8 cellular contexts compared by ENCODE assay signal in genomic region chr9:10653-11053, GRCh38. TPM values are rescaled to one million over a fixed set of nuclear protein-coding genes. Genes with fewer than 3 reads are reported as not detected.
A peak's percentile ranks its signal among the peaks of the same experiment; 100 is the strongest.
DNase-seq lines count a peak whose midpoint lies in the region; ATAC-seq and TF ChIP-seq lines count a peak whose summit lies in the region.
"Not testable (repeated sequence)": the region's sequence is repeated elsewhere in the genome, so short reads cannot be mapped to it uniquely, and the experiment has no call there.

No MANE protein-coding gene starts in this region.

- not testable (repeated sequence) for H3F3A ChIP-seq in GM23248 (ENCODE audit: insufficient read depth)

- not testable (repeated sequence) for H2AFZ ChIP-seq in GM23248; hepatocyte; neuron (ENCODE audit: low read depth, low read length)

- not testable (repeated sequence) for TF ChIP-seq CTCF in A673 (conservative IDR thresholded peaks at IDR 0.05; ENCODE audit: low read depth, low read length); hepatocyte (IDR thresholded peaks at IDR 0.05; ENCODE audit: poor library complexity)

- H3K4me3 Mint-ChIP-seq in T-helper 17 cell, result peak overlapping the region; percentile 49
- H3K4me3 Mint-ChIP-seq in activated naive CD4-positive, alpha-beta T cell treated with anti-CD3 and anti-CD28 coated beads, Interleukin-2, amount 50 U/mL, for 24 hours; effector memory CD8-positive, alpha-beta T cell: not testable (repeated sequence)
- peak overlapping the region in 1 of 2 donors; percentile 60 for H3K4me3 Mint-ChIP-seq in stimulated activated naive B cell treated with anti-CD40 and anti-IgM and Interleukin-4, amounts not matched to agents 10 μg/mL and 1 μg/mL and 100 μg/mL, for 72 hours

- POLR2A ChIA-PET in A673 (lab: Charles Lee; ENCODE audit: low non-redundant PET), result not testable (repeated sequence)

- intact Hi-C loops in A673 (cut with micrococcal nuclease; ENCODE audit: unreplicated experiment), result not testable (repeated sequence)

- not testable (repeated sequence) for H3K9me3 ChIP-seq in A673 (ENCODE audit: low read depth, low read length, poor library complexity, severe bottlenecking); GM23248 (ENCODE audit: low read depth); T-helper 17 cell (ENCODE audit: control insufficient read depth, low read length, poor library complexity, severe bottlenecking); hepatocyte (ENCODE audit: low read depth); neuron (ENCODE audit: low read length)

- H3K27ac ChIP-seq in A673 (ENCODE audit: low read depth, low read length, poor library complexity, severe bottlenecking); GM23248; hepatocyte: not testable (repeated sequence)

- H4K20me1 ChIP-seq in GM23248 (ENCODE audit: insufficient read depth); hepatocyte (ENCODE audit: insufficient read depth, poor library complexity, severe bottlenecking): not testable (repeated sequence)

- not testable (repeated sequence) for H3K36me3 ChIP-seq in A673 (ENCODE audit: insufficient read depth, low read length, poor library complexity, severe bottlenecking); GM23248 (ENCODE audit: low read depth); hepatocyte (replicated peaks; ENCODE audit: insufficient read depth, low read depth); neuron (ENCODE audit: insufficient read depth, low read length)

- H3K9me3 Mint-ChIP-seq in activated naive CD4-positive, alpha-beta T cell treated with anti-CD3 and anti-CD28 coated beads, Interleukin-2, amount 50 U/mL, for 24 hours; effector memory CD8-positive, alpha-beta T cell; stimulated activated naive B cell treated with anti-CD40 and anti-IgM and Interleukin-4, amounts not matched to agents 10 μg/mL and 1 μg/mL and 100 μg/mL, for 72 hours: not testable (repeated sequence)

- not testable (repeated sequence) for H3K9ac ChIP-seq in GM23248

- H3K4me3 ChIP-seq in A673 (ENCODE audit: low read depth, low read length, poor library complexity, severe bottlenecking) (peak overlapping the region; percentile 27), neuron (ENCODE audit: low read length) (peak overlapping the region; percentile 49)
- H3K4me3 ChIP-seq in GM23248, hepatocyte: not testable (repeated sequence)

- not testable (repeated sequence) for H3K4me2 ChIP-seq in GM23248 (ENCODE audit: unreplicated experiment)
- peak overlapping the region; percentile 67 for H3K4me2 ChIP-seq in hepatocyte

- H3K36me3 Mint-ChIP-seq in T-helper 17 cell (ENCODE audit: low read depth); activated naive CD4-positive, alpha-beta T cell treated with anti-CD3 and anti-CD28 coated beads, Interleukin-2, amount 50 U/mL, for 24 hours; stimulated activated naive B cell treated with anti-CD40 and anti-IgM and Interleukin-4, amounts not matched to agents 10 μg/mL and 1 μg/mL and 100 μg/mL, for 72 hours: not testable (repeated sequence)
- H3K36me3 Mint-ChIP-seq in effector memory CD8-positive, alpha-beta T cell (ENCODE audit: insufficient read depth), result peaks cover 14% of the 10 kb centered on the region

- not testable (repeated sequence) for ATAC-seq in T-helper 17 cell; effector memory CD8-positive, alpha-beta T cell (replicated peaks); stimulated activated naive B cell treated with anti-CD40 and anti-IgM and Interleukin-4, amounts not matched to agents 10 μg/mL and 1 μg/mL and 100 μg/mL, for 72 hours (replicated peaks)

- BruUV-seq in A673 (replicated peaks; lab: Mats Ljungman, UMichigan), result not testable (repeated sequence)

- in situ Hi-C loops in GM23248 (cut with MboI), result not testable (repeated sequence)

- CTCF ChIA-PET in A673 (lab: Charles Lee), result not testable (repeated sequence)

- 78 to 84% methylated on average over 20 to 41 of the region's 41 CpGs for WGBS in GM23248 (ENCODE audit: low coverage in 1 of 2, low lambda C conversion rate in 2 of 2, missing lambda C conversion rate in 2 of 2), 2 experiments
- WGBS in hepatocyte (ENCODE audit: low lambda C conversion rate, missing lambda C conversion rate), result 65% methylated on average over 36 of the region's 41 CpGs

- not testable (repeated sequence) for H3K4me1 Mint-ChIP-seq in T-helper 17 cell; activated naive CD4-positive, alpha-beta T cell treated with anti-CD3 and anti-CD28 coated beads, Interleukin-2, amount 50 U/mL, for 24 hours; effector memory CD8-positive, alpha-beta T cell (ENCODE audit: low read depth in 2 of 2); stimulated activated naive B cell treated with anti-CD40 and anti-IgM and Interleukin-4, amounts not matched to agents 10 μg/mL and 1 μg/mL and 100 μg/mL, for 72 hours

- DNase-seq in A673 (ENCODE audit: low spot score) (peak; percentile 67), GM23248 (peak; percentile 23), hepatocyte (ENCODE audit: low spot score) (peak; percentile 74)
- DNase-seq in T-helper 17 cell, result not testable (repeated sequence)
- DNase-seq in effector memory CD8-positive, alpha-beta T cell, result peak in 2 of 3 experiments; percentile 3 to 4
- DNase-seq in stimulated activated naive B cell treated with anti-CD40 and anti-IgM and Interleukin-4, amounts not matched to agents 10 μg/mL and 1 μg/mL and 100 μg/mL, for 72 hours, result peak; percentile 1

- not testable (repeated sequence) for H3K27me3 ChIP-seq in A673 (replicated peaks; ENCODE audit: insufficient read depth, low read depth, low read length, poor library complexity); GM23248 (replicated peaks; ENCODE audit: insufficient read depth); hepatocyte; neuron (ENCODE audit: insufficient read depth, low read length)

- H3K27ac Mint-ChIP-seq in T-helper 17 cell; effector memory CD8-positive, alpha-beta T cell; stimulated activated naive B cell treated with anti-CD40 and anti-IgM and Interleukin-4, amounts not matched to agents 10 μg/mL and 1 μg/mL and 100 μg/mL, for 72 hours: not testable (repeated sequence)
- peak overlapping the region; percentile 71 for H3K27ac Mint-ChIP-seq in activated naive CD4-positive, alpha-beta T cell treated with anti-CD3 and anti-CD28 coated beads, Interleukin-2, amount 50 U/mL, for 24 hours

- H3K27me3 Mint-ChIP-seq in T-helper 17 cell; activated naive CD4-positive, alpha-beta T cell treated with anti-CD3 and anti-CD28 coated beads, Interleukin-2, amount 50 U/mL, for 24 hours; effector memory CD8-positive, alpha-beta T cell; stimulated activated naive B cell treated with anti-CD40 and anti-IgM and Interleukin-4, amounts not matched to agents 10 μg/mL and 1 μg/mL and 100 μg/mL, for 72 hours: not testable (repeated sequence)

- H3K9me2 ChIP-seq in GM23248 (ENCODE audit: insufficient read depth); hepatocyte (replicated peaks; ENCODE audit: insufficient read depth): not testable (repeated sequence)

- H3K4me1 ChIP-seq in A673 (ENCODE audit: insufficient read depth, low read length, poor library complexity, severe bottlenecking); GM23248 (ENCODE audit: insufficient read depth); hepatocyte (ENCODE audit: insufficient read depth); neuron (ENCODE audit: insufficient read depth, low read length): not testable (repeated sequence)

- not testable (repeated sequence) for H3K79me2 ChIP-seq in GM23248 (ENCODE audit: insufficient read depth); hepatocyte

RNA-seq across cellular contexts. Expression of gene WASHC1, which starts 18.6 kb away (rescaled TPM):
- 21.1 TPM in 2 replicates for total RNA-seq in A673 (2021)
- 3.1 and 6.2 TPM in 2 replicates for total RNA-seq in GM23248 (2014; rRNA removed; shearing (Covaris generic))
- polyA plus RNA-seq in GM23248 (2016; fragmentation: Nextera tagmentation; extraction: Ambion mirVana), result 7.7 and 9.0 TPM in 2 replicates
- 10 to 100 TPM; 18.8 to 19.4 TPM for total RNA-seq in T-helper 17 cell
- total RNA-seq in hepatocyte, result 5.4 and 5.7 TPM in 2 replicates
- polyA plus RNA-seq in hepatocyte, result 8.7 and 9.3 TPM in 2 replicates
